Comparison of ENCODE assay signal across 16 cellular contexts in genomic region chr1:65289449-65289848, GRCh38. TPM values are rescaled to one million over a fixed set of nuclear protein-coding genes. Genes with fewer than 3 reads are reported as not detected.
A peak's percentile ranks its signal among the peaks of the same experiment; 100 is the strongest.
DNase-seq lines count a peak whose midpoint lies in the region; ATAC-seq, FAIRE-seq and TF ChIP-seq lines count a peak whose summit lies in the region.
"Had no signal": no experiment of that assay in that cellular context is flagged by ENCODE, and none has a peak within 500 bp of the region (broad histone marks: within the 10 kb centered on the region; RNA-seq: fewer than 3 reads in every experiment).

No MANE protein-coding gene starts in this region.

- H3K9me3 ChIP-seq in K562 (replicated peaks; ENCODE audit: control insufficient read depth, insufficient read depth, low read depth, low read length) (no peaks in the 10 kb centered on the region), BE2C (no peaks in the 10 kb centered on the region)
- H3K9me3 ChIP-seq: spleen, tibial nerve had no signal

- no peak overlapping the region for H3K4me3 ChIP-seq in K562
- H3K4me3 ChIP-seq in BE2C (ENCODE audit: low read depth, low read length) = no peak overlapping the region
- H3K4me3 ChIP-seq: lung, spleen, tibial nerve had no signal

- H3K36me3 ChIP-seq in K562 (ENCODE audit: control insufficient read depth, insufficient read depth, low read length) (peaks cover 39% of the 10 kb centered on the region), BE2C (no peaks in the 10 kb centered on the region)
- H3K36me3 ChIP-seq: spleen, tibial nerve had no signal

- POLR2A ChIA-PET in activated CD4-positive, alpha-beta T cell treated with anti-CD3 and anti-CD28 coated beads for 36 hours (lab: Charles Lee) = no interaction called here
- POLR2A ChIA-PET in K562 (lab: Yijun Ruan, JAX) = interaction anchor here (0.7 to 2.1 kb wide), 6 partner anchors 11 to 197 kb away, joined by 3 to 9 read pairs (median 6); partner anchors contain the start of gene DNAJC6

- TF ChIP-seq RAD21 in K562 (CRISPR knock-in tag; conservative IDR thresholded peaks at IDR 0.05 in 1 of 2, IDR thresholded peaks at IDR 0.05 in 1 of 2) = no peak

- no peak for DNase-seq in activated CD4-positive, alpha-beta T cell treated with anti-CD3 and anti-CD28 coated beads for 36 hours
- DNase-seq in activated CD4-positive, alpha-beta T cell treated with anti-CD3 and anti-CD28 coated beads, Interleukin-2, amount 10 ng/mL, durations not matched to agents 24 days and 14 days = no peak
- peak in 1 of 4 experiments; percentile 38 for DNase-seq in K562 (ENCODE audit: extremely low read depth in 1 of 4, low spot score in 3 of 4)
- no peak for DNase-seq in BE2C
- DNase-seq in SW480 (ENCODE audit: low spot score) = no peak
- DNase-seq in NOMO-1 treated with DMSO at 0.1 percent for 48 hours (lab: John Stamatoyannopoulos, UW; ENCODE audit: unreplicated experiment) = no peak
- DNase-seq: 8988T, NCI-H2081 treated with DMSO at 0.1 percent for 48 hours, occipital lobe, SHP77 treated with DMSO at 0.1 percent for 48 hours, spleen had no signal

- peak overlapping the region; percentile 96 for H3K27ac ChIP-seq in K562 (ENCODE audit: extremely low read depth, low read depth, low read length)
- H3K27ac ChIP-seq: spleen, tibial nerve had no signal

- H3K27me3 ChIP-seq in K562 (ENCODE audit: control insufficient read depth in 2 of 2, insufficient read depth in 2 of 2, low read length in 2 of 2) = no peaks in the 10 kb centered on the region
- H3K27me3 ChIP-seq in BE2C = no peaks in the 10 kb centered on the region
- H3K27me3 ChIP-seq: spleen, tibial nerve had no signal

- peaks cover 35 to 45% of the 10 kb centered on the region in 2 experiments for H3K4me1 ChIP-seq in K562 (replicated peaks in 1 of 2; ENCODE audit: control insufficient read depth in 2 of 2, insufficient read depth in 2 of 2, low read length in 2 of 2)
- no peaks in the 10 kb centered on the region for H3K4me1 ChIP-seq in BE2C
- H3K4me1 ChIP-seq: spleen, tibial nerve had no signal

- no peaks in the 10 kb centered on the region for H3K9me1 ChIP-seq in K562 (ENCODE audit: control insufficient read depth, insufficient read depth, low read length)

- 0 out of 4 replicates have a peak overlapping the region, but pooled peaks of 1 of the 2 experiments have one; percentile 1 for H3K9ac ChIP-seq in K562 (ENCODE audit: insufficient read depth in 1 of 2, low read depth in 2 of 2, low read length in 2 of 2)

- peak overlapping the region; percentile 27; the same call in 1 of the 2 replicates for H3K4me2 ChIP-seq in K562 (ENCODE audit: insufficient read depth, low read length)

- H2AFZ ChIP-seq in K562 (ENCODE audit: low read depth, low read length) = no peak overlapping the region

- TF ChIP-seq CTCF in K562 (IDR thresholded peaks at IDR 0.05 in 2 of 3, conservative IDR thresholded peaks at IDR 0.05 in 1 of 3; ENCODE audit: insufficient read depth in 2 of 3, low read depth in 1 of 3, low read length in 3 of 3) = no peak
- no peak for TF ChIP-seq CTCF in BE2C (IDR thresholded peaks at IDR 0.05; ENCODE audit: low read depth, low read length)

- H3K36me3 Mint-ChIP-seq in activated CD4-positive, alpha-beta T cell treated with anti-CD3 and anti-CD28 coated beads for 36 hours (ENCODE audit: low read depth) = no peaks in the 10 kb centered on the region
- H3K36me3 Mint-ChIP-seq in activated CD4-positive, alpha-beta T cell treated with anti-CD3 and anti-CD28 coated beads, Interleukin-2, amount 10 ng/mL, durations not matched to agents 24 days and 14 days (ENCODE audit: low read depth) = no peaks in the 10 kb centered on the region
- H3K36me3 Mint-ChIP-seq: WTC11 had no signal

- H3K27ac Mint-ChIP-seq in activated CD4-positive, alpha-beta T cell treated with anti-CD3 and anti-CD28 coated beads for 36 hours = no peak overlapping the region
- no peak overlapping the region for H3K27ac Mint-ChIP-seq in activated CD4-positive, alpha-beta T cell treated with anti-CD3 and anti-CD28 coated beads, Interleukin-2, amount 10 ng/mL, durations not matched to agents 24 days and 14 days
- H3K27ac Mint-ChIP-seq: WTC11 had no signal

- no peak for FAIRE-seq in K562 (lab: Jason Lieb, UNC)

- peak; percentile 39 for ATAC-seq in activated CD4-positive, alpha-beta T cell treated with anti-CD3 and anti-CD28 coated beads for 36 hours
- ATAC-seq in GM21723 (IDR thresholded peaks at IDR 0.05; ENCODE audit: unreplicated experiment) (peak; percentile 85), HG03097 (IDR thresholded peaks at IDR 0.05; ENCODE audit: low FRiP score, unreplicated experiment) (peak; percentile 76), K562 (peak; percentile 2; the same call in 2 of the 3 replicates)
- ATAC-seq: WTC11 had no signal

- CTCF ChIA-PET in activated CD4-positive, alpha-beta T cell treated with anti-CD3 and anti-CD28 coated beads for 36 hours (lab: Charles Lee) = interaction anchor here (0.5 kb wide), 1 partner anchor 20 kb away, joined by 4 read pairs; the partner anchor contains the start of gene DNAJC6
- CTCF ChIA-PET in K562 (lab: Yijun Ruan, JAX; ENCODE audit: low intra/inter-chr PET ratio) = no interaction called here

- H4K20me1 ChIP-seq in K562 (replicated peaks; ENCODE audit: control insufficient read depth, insufficient read depth, low read length) = no peaks in the 10 kb centered on the region

- in situ Hi-C loops in K562 (cut with MboI) = no loop called here

- H3K79me2 ChIP-seq in K562 (ENCODE audit: control insufficient read depth, insufficient read depth, low read length) = peaks cover 87% of the 10 kb centered on the region

- H3K27me3 Mint-ChIP-seq in activated CD4-positive, alpha-beta T cell treated with anti-CD3 and anti-CD28 coated beads for 36 hours = no peaks in the 10 kb centered on the region
- H3K27me3 Mint-ChIP-seq in activated CD4-positive, alpha-beta T cell treated with anti-CD3 and anti-CD28 coated beads, Interleukin-2, amount 10 ng/mL, durations not matched to agents 24 days and 14 days = peaks cover 2% of the 10 kb centered on the region

- TF ChIP-seq EP300 in K562 (IDR thresholded peaks at IDR 0.05; ENCODE audit: low read length) = peak; percentile 22; the same call in 1 of the 2 replicates

- H3K9me3 Mint-ChIP-seq in activated CD4-positive, alpha-beta T cell treated with anti-CD3 and anti-CD28 coated beads for 36 hours (ENCODE audit: low read depth) = no peaks in the 10 kb centered on the region
- no peaks in the 10 kb centered on the region for H3K9me3 Mint-ChIP-seq in activated CD4-positive, alpha-beta T cell treated with anti-CD3 and anti-CD28 coated beads, Interleukin-2, amount 10 ng/mL, durations not matched to agents 24 days and 14 days
- H3K9me3 Mint-ChIP-seq: WTC11 had no signal

- no peak overlapping the region for H3K4me3 Mint-ChIP-seq in activated CD4-positive, alpha-beta T cell treated with anti-CD3 and anti-CD28 coated beads for 36 hours
- no peak overlapping the region for H3K4me3 Mint-ChIP-seq in activated CD4-positive, alpha-beta T cell treated with anti-CD3 and anti-CD28 coated beads, Interleukin-2, amount 10 ng/mL, durations not matched to agents 24 days and 14 days
- H3K4me3 Mint-ChIP-seq: WTC11 had no signal

- no peaks in the 10 kb centered on the region for H3K4me1 Mint-ChIP-seq in activated CD4-positive, alpha-beta T cell treated with anti-CD3 and anti-CD28 coated beads for 36 hours
- H3K4me1 Mint-ChIP-seq in activated CD4-positive, alpha-beta T cell treated with anti-CD3 and anti-CD28 coated beads, Interleukin-2, amount 10 ng/mL, durations not matched to agents 24 days and 14 days = peaks cover 3% of the 10 kb centered on the region

- TSS peak; percentile 92 for BruUV-seq in K562 (replicated peaks; lab: Mats Ljungman, UMichigan)

- no peak for TF ChIP-seq POLR2A in K562 (conservative IDR thresholded peaks at IDR 0.05)

- intact Hi-C loops in activated CD4-positive, alpha-beta T cell treated with anti-CD3 and anti-CD28 coated beads for 36 hours (cut with DNase I, micrococcal nuclease) = no loop called here
- intact Hi-C loops in activated CD4-positive, alpha-beta T cell treated with anti-CD3 and anti-CD28 coated beads, Interleukin-2, amount 10 ng/mL, durations not matched to agents 24 days and 14 days (cut with micrococcal nuclease) = no loop called here
- intact Hi-C loops in K562 (cut with micrococcal nuclease) = no loop called here

TF ChIP-seq in K562, 482 proteins besides CTCF, POLR2A, EP300 and RAD21 (continues in another document):
- TF ChIP-seq E2F5 (CRISPR knock-in tag; IDR thresholded peaks at IDR 0.05) (no peak), DMBX1 (CRISPR knock-in tag; IDR thresholded peaks at IDR 0.05; ENCODE audit: borderline replicate concordance) (0 out of 2 replicates have a peak, but pooled peaks have one; percentile 22), TCF7L2 (IDR thresholded peaks at IDR 0.05; ENCODE audit: low read depth, low read length) (no peak)

RNA-seq across cellular contexts. Expression of gene DNAJC6, which starts 19.9 kb away (rescaled TPM):
- total RNA-seq in activated CD4-positive, alpha-beta T cell treated with anti-CD3 and anti-CD28 coated beads for 36 hours = 1 to 10 TPM; 2.3 to 2.5 TPM
- 2.8 and 4.0 TPM in 2 replicates for total RNA-seq in activated CD4-positive, alpha-beta T cell treated with anti-CD3 and anti-CD28 coated beads, Interleukin-2, amount 10 ng/mL, durations not matched to agents 24 days and 14 days
- 83.6 and 231 TPM in 2 replicates for total RNA-seq in K562 (2011; cell fraction: chromatin; rRNA removed; ENCODE audit: low replicate concordance)
- total RNA-seq in K562 (2011; cell fraction: nucleolus; rRNA removed) = 29.2 and 43.3 TPM in 2 replicates
- total RNA-seq in K562 (2011; cell fraction: nucleoplasm; rRNA removed) = 81.3 and 133 TPM in 2 replicates
- total RNA-seq in K562 (2014; rRNA removed) (24.3 and 33.1 TPM in 2 replicates), K562 (2014; rRNA removed; fragmentation: Illumina TruSeq; extraction: Trizol) (41.4 and 43.8 TPM in 2 replicates), K562 (2015; rRNA removed; fragmentation: Illumina TruSeq; extraction: Trizol) (26.8 and 28.0 TPM in 2 replicates), K562 (2021) (44.5 and 45.5 TPM in 2 replicates)
- polyA plus RNA-seq in K562 (2011; rRNA removed) (59.4 and 78.7 TPM in 2 replicates), K562 (2014; fragmentation: Illumina TruSeq; extraction: Trizol) (44.7 and 49.7 TPM in 2 replicates), K562 (2014; fragmentation: Nextera tagmentation; extraction: Ambion mirVana) (1 to 10 TPM; 6.7 to 8.2 TPM), K562 (2014; rRNA removed) (24.0 and 28.1 TPM in 2 replicates)
- 36.5 and 44.9 TPM in 2 replicates for polyA plus RNA-seq in K562 (2011; cell fraction: cytosol; rRNA removed)
- polyA plus RNA-seq in K562 (2011; cell fraction: nucleus; rRNA removed) = 67.4 and 73.5 TPM in 2 replicates
- 21.9 and 27.0 TPM in 2 replicates for polyA plus RNA-seq in K562 (2012)
- polyA minus RNA-seq in K562 (2011; rRNA and poly(A)+ RNA removed) = 118 and 129 TPM in 2 replicates
- 41.0 and 50.6 TPM in 2 replicates for polyA minus RNA-seq in K562 (2011; cell fraction: cytosol; rRNA and poly(A)+ RNA removed)
- 73.6 and 103 TPM in 2 replicates for polyA minus RNA-seq in K562 (2011; cell fraction: nucleus; rRNA and poly(A)+ RNA removed)
- polyA plus RNA-seq in BE2C (2012; ENCODE audit: insufficient read depth, insufficient read length, low read depth) = 20.5 TPM

Comparison
In these comparisons a context has a peak if more than half of its experiments do, and no peak if none do; other contexts are left out.
1. ATAC-seq: peak in every context shown above with its lines; median percentile 85 in GM21723; 76 in HG03097; 39 in activated CD4-positive, alpha-beta T cell treated with anti-CD3 and anti-CD28 coated beads for 36 hours; 2 in K562.